In the genomic region with DNA sequence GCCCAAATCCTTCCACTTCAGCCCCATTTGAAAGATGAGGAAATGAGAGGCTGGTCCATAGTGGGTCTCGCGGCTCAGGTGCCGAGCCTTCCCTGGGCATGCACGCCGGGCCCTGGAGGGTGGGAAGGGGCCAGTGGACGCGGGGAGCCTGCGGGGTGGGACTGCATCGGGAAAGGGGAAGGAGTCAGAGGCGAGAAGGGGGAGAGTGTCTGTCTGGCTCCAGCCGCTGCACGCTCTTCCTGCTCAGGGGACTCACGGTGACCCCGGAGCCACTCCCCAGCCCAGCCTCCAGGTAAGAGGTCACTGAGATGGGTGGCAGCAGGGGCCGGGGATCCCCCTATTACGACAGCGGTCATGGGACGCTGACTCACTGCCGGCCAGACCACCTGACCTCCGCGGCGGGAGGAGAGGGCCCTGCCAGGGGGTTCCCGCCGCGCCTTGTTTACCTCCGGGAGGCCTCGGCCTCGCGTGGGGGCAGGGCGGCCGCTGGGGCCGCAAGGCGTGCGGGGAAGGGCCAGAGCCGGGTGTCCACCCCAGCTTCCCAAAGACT, we compare ENCODE assay signal across 8 cellular contexts. TPM values are rescaled to one million over a fixed set of nuclear protein-coding genes. Genes with fewer than 3 reads are reported as not detected.
DNase-seq lines count a peak whose midpoint lies in the region; ATAC-seq lines count a peak whose summit lies in the region.

No MANE protein-coding gene starts in this region.

- peak; percentile 77 for DNase-seq in DMS 273 (lab: John Stamatoyannopoulos, UW; ENCODE audit: unreplicated experiment)
- DNase-seq in DMS 273 treated with DMSO at 0.1 percent for 48 hours (lab: John Stamatoyannopoulos, UW): no peak
- DNase-seq in NCI-H1092 treated with DMSO at 0.1 percent for 48 hours (lab: John Stamatoyannopoulos, UW): peak; percentile 37
- DNase-seq in activated CD4-positive, CD25-positive, alpha-beta regulatory T cell treated with anti-CD3 and anti-CD28 coated beads, Interleukin-2, amount 50 U/mL, for 72 hours: peak; percentile 91
- DNase-seq in cerebellum (ENCODE audit: low spot score): peak; percentile 83
- DNase-seq in kidney tubule cell (ENCODE audit: low spot score): peak; percentile 98
- peak; percentile 62 to 70 for DNase-seq in stimulated activated CD4-positive, alpha-beta T cell treated with anti-CD3 and anti-CD28 coated beads, Interleukin-1b, Interleukin-23, amount 100 ng/mL, for 1 hour (ENCODE audit: low read depth in 2 of 2)

- peak; percentile 62 for ATAC-seq in HG02623 (IDR thresholded peaks at IDR 0.05; ENCODE audit: unreplicated experiment)

RNA-seq across cellular contexts. Expression of a gene that starts 1.9 kb away (rescaled TPM):
- total RNA-seq in cerebellum: 53.8 TPM

RNA-seq across cellular contexts. Expression of a gene that starts 12.2 kb away (rescaled TPM):
- total RNA-seq in cerebellum: 56.1 TPM

RNA-seq across cellular contexts. Expression of a gene that starts 25.0 kb away (rescaled TPM):
- 2.7 TPM for total RNA-seq in cerebellum

RNA-seq across cellular contexts. Expression of a gene that starts 39.8 kb away (rescaled TPM):
- total RNA-seq in cerebellum: 33.9 TPM
